11 cellular contexts compared by ENCODE assay signal in genomic region chr10:75405201-75406143, GRCh38. TPM values are rescaled to one million over a fixed set of nuclear protein-coding genes. Genes with fewer than 3 reads are reported as not detected.
A peak's percentile ranks its signal among the peaks of the same experiment; 100 is the strongest.
DNase-seq lines count a peak whose midpoint lies in the region; ATAC-seq and TF ChIP-seq lines count a peak whose summit lies in the region.
"Had no signal": no experiment of that assay in that cellular context is flagged by ENCODE, and none has a peak within 500 bp of the region (broad histone marks: within the 10 kb centered on the region; RNA-seq: fewer than 3 reads in every experiment).

No MANE protein-coding gene starts in this region.

- TF ChIP-seq CTCF in heart right ventricle (IDR thresholded peaks at IDR 0.05) (no peak), mammary epithelial cell (conservative IDR thresholded peaks at IDR 0.05 in 1 of 2, IDR thresholded peaks at IDR 0.05 in 1 of 2; ENCODE audit: extremely low read depth in 1 of 2, insufficient read depth in 1 of 2, low read depth in 1 of 2, low read length in 2 of 2) (no peak), uterus (IDR thresholded peaks at IDR 0.05) (no peak)

- H3K4me3 ChIP-seq in heart right ventricle (peak overlapping the region in 9 of 10 donors; percentile 12 to 93 (median 88)), mammary epithelial cell (replicated peaks in 1 of 3; ENCODE audit: insufficient read depth in 1 of 3, low read depth in 2 of 3, low read length in 3 of 3) (peak overlapping the region; percentile 7 to 98 (median 52)), mesenchymal stem cell (ENCODE audit: insufficient read depth in 1 of 2, low read depth in 1 of 2, low read length in 2 of 2) (peak overlapping the region in 1 of 2 experiments; percentile 97), uterus (peak overlapping the region; percentile 81 to 82)

- H4K8ac ChIP-seq in mesenchymal stem cell (ENCODE audit: low read length): peak overlapping the region; percentile 53

- H2BK15ac ChIP-seq in mesenchymal stem cell (ENCODE audit: low read depth, poor library complexity, severe bottlenecking): peak overlapping the region; percentile 18

- no peaks in the 10 kb centered on the region for H3K79me1 ChIP-seq in mesenchymal stem cell (replicated peaks; ENCODE audit: low read length, poor library complexity, severe bottlenecking)

- H3K14ac ChIP-seq in mesenchymal stem cell (ENCODE audit: low read length in 2 of 2): no peak overlapping the region

- no peak for TF ChIP-seq POLR2A in uterus (IDR thresholded peaks at IDR 0.05)

- no peak overlapping the region for H2AK5ac ChIP-seq in mesenchymal stem cell (ENCODE audit: low read length, severe bottlenecking)

- H3K9ac ChIP-seq in mammary epithelial cell (ENCODE audit: insufficient read depth, low read length) (no peak overlapping the region), mesenchymal stem cell (ENCODE audit: low read length) (peak overlapping the region; percentile 100)

- no peaks in the 10 kb centered on the region for H4K20me1 ChIP-seq in mammary epithelial cell (ENCODE audit: insufficient read depth, low read length)

- no peak overlapping the region for H2BK5ac ChIP-seq in mesenchymal stem cell (ENCODE audit: low read depth, low read length, poor library complexity, severe bottlenecking)

- dilution Hi-C loops in mammary epithelial cell (cut with HindIII; ENCODE audit: low sequenced_read_pairs): no loop called here

- no peak overlapping the region for H3K4ac ChIP-seq in mesenchymal stem cell (ENCODE audit: low read depth in 1 of 2, low read length in 2 of 2)

- H3K36me3 ChIP-seq in heart right ventricle (no peaks in the 10 kb centered on the region), mammary epithelial cell (ENCODE audit: insufficient read depth, low read length) (no peaks in the 10 kb centered on the region), mesenchymal stem cell (ENCODE audit: control insufficient read depth in 1 of 2, insufficient read depth in 2 of 2, low read depth in 1 of 2, low read length in 2 of 2) (peaks cover 3 to 6% of the 10 kb centered on the region in 2 experiments), uterus (no peaks in the 10 kb centered on the region)

- H3K18ac ChIP-seq in mesenchymal stem cell (ENCODE audit: low read depth in 1 of 2, low read length in 2 of 2): peak overlapping the region in 1 of 2 experiments; percentile 30

- DNase-seq in heart right ventricle (no peak), Right ventricle myocardium superior (no peak), mammary epithelial cell (peak; percentile 56), mesenchymal stem cell (no peak), uterus (peak; percentile 58 to 63), A172 (ENCODE audit: low spot score) (no peak), SIG-M5 (lab: John Stamatoyannopoulos, UW) (no peak), dermis blood vessel endothelial cell (no peak)
- DNase-seq: activated CD4-positive, CD25-positive, alpha-beta regulatory T cell; effector memory CD4-positive, alpha-beta T cell; stimulated activated CD4-positive, alpha-beta T cell treated with anti-CD3 and anti-CD28 coated beads, Interleukin-12 subunit alpha, Interleukin-12 subunit beta, amount 100 ng/mL, for 4 hours had no signal

- peak overlapping the region; percentile 66 for H4K91ac ChIP-seq in mesenchymal stem cell (ENCODE audit: low read length)

- H2BK12ac ChIP-seq in mesenchymal stem cell (ENCODE audit: low read length in 2 of 2): no peak overlapping the region

- ATAC-seq in heart right ventricle: no peak
- ATAC-seq in Right ventricle myocardium superior (ENCODE audit: poor library complexity): no peak

- H2BK120ac ChIP-seq in mesenchymal stem cell (ENCODE audit: low read depth, low read length): no peak overlapping the region

- intact Hi-C loops in heart right ventricle (cut with DNase I) (loop anchor here in 6 of 10 donors (10.0 kb wide), 12 partner anchors 139 to 1599 kb away; no protein-coding TSS in a partner anchor), Right ventricle myocardium superior (cut with DNase I) (loop anchor here (10.0 kb wide), 2 partner anchors 369 to 899 kb away; no protein-coding TSS in a partner anchor), mammary epithelial cell (cut with micrococcal nuclease) (loop anchor here (10.0 kb wide), 5 partner anchors 129 to 1709 kb away; no protein-coding TSS in a partner anchor), uterus (cut with DNase I; ENCODE audit: low total_unique reads) (loop anchor here (5.0 kb wide), 1 partner anchor 257 kb away; no protein-coding TSS in a partner anchor)

- H3K4me2 ChIP-seq in mammary epithelial cell (ENCODE audit: insufficient read depth, low read depth, low read length): peak overlapping the region; percentile 97
- H3K4me2 ChIP-seq in mesenchymal stem cell (ENCODE audit: low read length, poor library complexity, severe bottlenecking): peak overlapping the region; percentile 5

- no peak overlapping the region for H3K23ac ChIP-seq in mesenchymal stem cell (ENCODE audit: low read length in 2 of 2)

- peak overlapping the region; percentile 95 for H2AFZ ChIP-seq in mammary epithelial cell (ENCODE audit: low read depth, low read length)
- H2AFZ ChIP-seq in mesenchymal stem cell (ENCODE audit: low read depth, low read length): no peak overlapping the region

- CTCF ChIA-PET in mammary epithelial cell (lab: Charles Lee; ENCODE audit: low non-redundant PET): no interaction called here

- H3K9me3 ChIP-seq in heart right ventricle: no peaks in the 10 kb centered on the region
- no peaks in the 10 kb centered on the region for H3K9me3 ChIP-seq in mammary epithelial cell (replicated peaks; ENCODE audit: insufficient read depth, low read length)
- no peaks in the 10 kb centered on the region for H3K9me3 ChIP-seq in mesenchymal stem cell (ENCODE audit: control insufficient read depth, low read length)
- H3K9me3 ChIP-seq in uterus: no peaks in the 10 kb centered on the region

- H3K27me3 ChIP-seq in heart right ventricle: peaks cover 0 to 89% (median 24%) of the 10 kb centered on the region in 7 donors
- no peaks in the 10 kb centered on the region for H3K27me3 ChIP-seq in mammary epithelial cell (ENCODE audit: insufficient read depth, low read length)
- H3K27me3 ChIP-seq in mesenchymal stem cell (ENCODE audit: control insufficient read depth in 1 of 2, insufficient read depth in 1 of 2, low read length in 2 of 2): peaks cover 0 to 77% of the 10 kb centered on the region in 2 experiments
- no peaks in the 10 kb centered on the region for H3K27me3 ChIP-seq in uterus

- H3K79me2 ChIP-seq in mammary epithelial cell (ENCODE audit: insufficient read depth, low read length): peaks cover 21% of the 10 kb centered on the region

- peak overlapping the region in 6 of 10 donors; percentile 20 to 99 (median 65) for H3K27ac ChIP-seq in heart right ventricle
- H3K27ac ChIP-seq in mammary epithelial cell (ENCODE audit: insufficient read depth, low read depth, low read length): no peak overlapping the region
- no peak overlapping the region for H3K27ac ChIP-seq in mesenchymal stem cell (ENCODE audit: low read length, poor library complexity, severe bottlenecking)
- peak overlapping the region; percentile 97 to 98 for H3K27ac ChIP-seq in uterus

- WGBS in heart right ventricle, 2 donors: 35 to 47% methylated on average over 55 to 57 of the region's 57 CpGs
- WGBS in mammary epithelial cell (ENCODE audit: low coverage, missing lambda C conversion rate): 9% methylated on average over 23 of the region's 57 CpGs
- WGBS in mesenchymal stem cell: 10% methylated on average over 57 of the region's 57 CpGs

- peaks cover 4 to 65% (median 52%) of the 10 kb centered on the region in 9 donors for H3K4me1 ChIP-seq in heart right ventricle
- H3K4me1 ChIP-seq in mammary epithelial cell (ENCODE audit: insufficient read depth, low read length): peaks cover 62% of the 10 kb centered on the region
- peaks cover 47% of the 10 kb centered on the region for H3K4me1 ChIP-seq in mesenchymal stem cell (ENCODE audit: control insufficient read depth, insufficient read depth, low read depth, low read length)
- H3K4me1 ChIP-seq in uterus: peaks cover 0 to 7% of the 10 kb centered on the region in 2 donors

- in situ Hi-C loops in mammary epithelial cell (cut with MboI; ENCODE audit: low sequenced_read_pairs in 2 of 2): loop anchor here in 1 of 2 donors (10.0 to 25.0 kb wide), 3 partner anchors 232 to 629 kb away; no protein-coding TSS in a partner anchor

- no TSS peak for BruUV-seq in mammary epithelial cell (replicated peaks; lab: Mats Ljungman, UMichigan)

RNA-seq across cellular contexts. Expression of gene ZNF503, which starts 3.9 kb away (rescaled TPM):
- 1 to 10 TPM; 2.5 to 9.7 (median 4.1) TPM for total RNA-seq in heart right ventricle
- polyA plus RNA-seq in heart right ventricle: 1 to 10 TPM; 5.2 to 5.6 TPM
- 6.8 TPM for total RNA-seq in Right ventricle myocardium superior
- 10 to 100 TPM; 14.1 to 33.7 TPM for total RNA-seq in mammary epithelial cell
- 3.8 TPM for polyA plus RNA-seq in mammary epithelial cell
- polyA minus RNA-seq in mammary epithelial cell: 0.83 TPM
- 110 TPM for polyA plus RNA-seq in mesenchymal stem cell (2013, experiment 1 of 2)
- polyA plus RNA-seq in mesenchymal stem cell (2013, experiment 2 of 2): 112 TPM
- 10 to 100 TPM; 12.1 to 99.4 (median 26.0) TPM for total RNA-seq in uterus
- total RNA-seq in A172 (2014; rRNA removed; shearing (Covaris generic)): 8.8 and 10.6 TPM in 2 replicates
- 0.68 and 1.2 TPM in 2 replicates for total RNA-seq in dermis blood vessel endothelial cell

RNA-seq across cellular contexts. Expression of gene LRMDA, which starts 26.0 kb away (rescaled TPM):
- 10 to 100 TPM in 9 of 10 donors, 1 to 10 TPM in 1; 4.7 to 59.8 (median 13.6) TPM for total RNA-seq in heart right ventricle
- 1 to 10 TPM; 4.0 to 8.3 TPM for polyA plus RNA-seq in heart right ventricle
- total RNA-seq in Right ventricle myocardium superior: 26.3 TPM
- under 1 TPM in 1 of 2 donors, not detected in 1; 0.67 TPM for total RNA-seq in mammary epithelial cell
- polyA plus RNA-seq in mammary epithelial cell: 0.37 TPM
- polyA minus RNA-seq in mammary epithelial cell: not detected
- 3.8 TPM for polyA plus RNA-seq in mesenchymal stem cell (2013, experiment 1 of 2)
- polyA plus RNA-seq in mesenchymal stem cell (2013, experiment 2 of 2): 5.7 TPM
- 10 to 100 TPM in 1 of 4 donors, 1 to 10 TPM in 3; 1.5 to 15.7 (median 4.6) TPM for total RNA-seq in uterus
- 0.07 TPM in 1 of 2 replicates, not detected in the other for total RNA-seq in A172 (2014; rRNA removed; shearing (Covaris generic))
- 7.6 and 27.4 TPM in 2 replicates for total RNA-seq in dermis blood vessel endothelial cell

Comparison
In these comparisons a context has a peak if more than half of its experiments do, and no peak if none do; other contexts are left out.
1. DNase-seq: peak in mammary epithelial cell (single experiment) and uterus (2 of 2); none in heart right ventricle (0 of 2), Right ventricle myocardium superior (single experiment), mesenchymal stem cell (single experiment), A172 (single experiment), SIG-M5 (single experiment) and dermis blood vessel endothelial cell (single experiment).
2. H3K27ac ChIP-seq: peak in heart right ventricle (6 of 10) and uterus (2 of 2); none in mammary epithelial cell (single experiment) and mesenchymal stem cell (single experiment).